Comparison of ENCODE assay signal across 28 cellular contexts in genomic region chr7:155407799-155408198, GRCh38. TPM values are rescaled to one million over a fixed set of nuclear protein-coding genes. Genes with fewer than 3 reads are reported as not detected.
"Had no signal": no experiment of that assay in that cellular context is flagged by ENCODE, and none has a peak within 500 bp of the region (broad histone marks: within the 10 kb centered on the region; RNA-seq: fewer than 3 reads in every experiment).

No MANE protein-coding gene starts in this region.

- H3K79me2 ChIP-seq: parathyroid adenoma had no signal

- H3K4me2 ChIP-seq: neural progenitor cell had no signal

- H3K27me3 ChIP-seq: ovary, right lobe of liver had no signal

- H3K9ac ChIP-seq: neural progenitor cell, parathyroid adenoma had no signal

- FAIRE-seq: small intestine had no signal

- ATAC-seq: psoas muscle; right cardiac atrium; right lobe of liver; stimulated activated effector memory CD8-positive, alpha-beta T cell treated with anti-CD3 and anti-CD28 coated beads, Interleukin-12 subunit alpha, Interleukin-12 subunit beta, amount 100 ng/mL, for 72 hours; stimulated activated naive B cell treated with anti-CD40 and anti-IgM and Interleukin-4, amounts not matched to agents 10 μg/mL and 1 μg/mL and 100 μg/mL, for 72 hours; upper lobe of right lung had no signal

- H3K4me1 ChIP-seq: neural progenitor cell, parathyroid adenoma, psoas muscle, right lobe of liver, sigmoid colon, upper lobe of right lung, uterus had no signal

- DNase-seq: natural killer cell; occipital lobe; ovary; psoas muscle; right cardiac atrium; right lobe of liver; sigmoid colon; small intestine; stimulated activated CD4-positive, alpha-beta T cell treated with anti-CD3 and anti-CD28 coated beads, Interleukin-15, amount 100 ng/mL, for 24 hours; stimulated activated CD4-positive, alpha-beta T cell treated with anti-CD3 and anti-CD28 coated beads, Interleukin-2, amount 100 ng/mL, for 24 hours; stimulated activated CD4-positive, alpha-beta T cell treated with anti-CD3 and anti-CD28 coated beads, Interleukin-2, amount 100 ng/mL, for 48 hours; stimulated activated CD4-positive, alpha-beta T cell treated with anti-CD3 and anti-CD28 coated beads, Interleukin-4, amount 100 ng/mL, for 24 hours; stimulated activated naive B cell treated with anti-CD40 and anti-IgM and Interleukin-4, amounts not matched to agents 10 μg/mL and 1 μg/mL and 100 μg/mL, for 72 hours; stimulated activated naive CD4-positive, alpha-beta T cell treated with Interleukin-2 at 50 U/mL for 16 hours; stomach; thyroid gland; upper lobe of right lung; uterus had no signal

- H3K27ac ChIP-seq: neural progenitor cell, ovary, parathyroid adenoma, psoas muscle, right lobe of liver, sigmoid colon, stomach, thoracic aorta, thyroid gland, tibial nerve, upper lobe of right lung, uterus had no signal

- H3K9me3 ChIP-seq: ovary, psoas muscle, right lobe of liver, sigmoid colon, stomach, thoracic aorta, thyroid gland, tibial nerve, upper lobe of right lung, uterus had no signal

- H2AFZ ChIP-seq: neural progenitor cell, parathyroid adenoma had no signal

- H3K36me3 ChIP-seq: neural progenitor cell, ovary, right lobe of liver, sigmoid colon, stomach, thoracic aorta, thyroid gland, tibial nerve, upper lobe of right lung, uterus had no signal

- H3K4me3 ChIP-seq: neural progenitor cell, ovary, psoas muscle, right lobe of liver, sigmoid colon, stomach, thoracic aorta, thyroid gland, tibial nerve, upper lobe of right lung, uterus had no signal

RNA-seq across cellular contexts. Expression of gene EN2, which starts 50.1 kb away (rescaled TPM):
- total RNA-seq: natural killer cell, occipital lobe, progenitor cell of endocrine pancreas, right lobe of liver, stomach, subcutaneous adipose tissue, temporal lobe, upper lobe of right lung, urinary bladder had no signal
- polyA plus RNA-seq: neural cell, sigmoid colon, small intestine had no signal
